18 cellular contexts compared by ENCODE assay signal in genomic region chr2:227860116-227860724, GRCh38. TPM values are rescaled to one million over a fixed set of nuclear protein-coding genes. Genes with fewer than 3 reads are reported as not detected.
A peak's percentile ranks its signal among the peaks of the same experiment; 100 is the strongest.
DNase-seq lines count a peak whose midpoint lies in the region; ATAC-seq, FAIRE-seq and TF ChIP-seq lines count a peak whose summit lies in the region.
"Had no signal": no experiment of that assay in that cellular context is flagged by ENCODE, and none has a peak within 500 bp of the region (broad histone marks: within the 10 kb centered on the region; RNA-seq: fewer than 3 reads in every experiment).

No MANE protein-coding gene starts in this region.

- H3K27me3 Mint-ChIP-seq in CD8-positive, alpha-beta T cell (ENCODE audit: low read depth): no peaks in the 10 kb centered on the region
- H3K27me3 Mint-ChIP-seq: progenitor cell of endocrine pancreas had no signal

- H3K4me2 ChIP-seq in hepatocyte: no peak overlapping the region
- H3K4me2 ChIP-seq: BLaER1 had no signal

- no peaks in the 10 kb centered on the region for H3K9me3 Mint-ChIP-seq in CD8-positive, alpha-beta T cell

- peak overlapping the region; percentile 25 to 46 for H3K27ac ChIP-seq in breast epithelium
- H3K27ac ChIP-seq in hepatocyte: peak overlapping the region; percentile 63
- no peak overlapping the region for H3K27ac ChIP-seq in CD8-positive, alpha-beta T cell (ENCODE audit: low read depth, low read length)
- H3K27ac ChIP-seq: BLaER1, Peyer's patch had no signal

- no peak overlapping the region for H3K4me3 Mint-ChIP-seq in CD8-positive, alpha-beta T cell

- no peaks in the 10 kb centered on the region for H3K4me1 Mint-ChIP-seq in CD8-positive, alpha-beta T cell (ENCODE audit: low read depth)

- ATAC-seq in GM21381 (IDR thresholded peaks at IDR 0.05; ENCODE audit: unreplicated experiment): no peak
- ATAC-seq in CD8-positive, alpha-beta T cell: no peak

- no peaks in the 10 kb centered on the region for H3K9me2 ChIP-seq in hepatocyte (replicated peaks; ENCODE audit: insufficient read depth)

- H3K27me3 ChIP-seq in breast epithelium (no peaks in the 10 kb centered on the region), hepatocyte (no peaks in the 10 kb centered on the region)
- no peaks in the 10 kb centered on the region for H3K27me3 ChIP-seq in CD8-positive, alpha-beta T cell (ENCODE audit: insufficient read depth, low read length)
- H3K27me3 ChIP-seq: BLaER1, Peyer's patch had no signal

- DNase-seq in HTR-8/SVneo (ENCODE audit: insufficient read length, low spot score): no peak
- DNase-seq in breast epithelium (ENCODE audit: low spot score in 2 of 2): peak; percentile 58 to 80
- DNase-seq in hepatocyte (ENCODE audit: low spot score): no peak
- peak; percentile 34 for DNase-seq in putamen (ENCODE audit: low spot score)
- no peak for DNase-seq in activated effector memory CD4-positive, alpha-beta T cell treated with Interleukin-2 at 50 U/mL for 16 hours
- DNase-seq in NCI-H1105 (lab: John Stamatoyannopoulos, UW): no peak
- DNase-seq in CD8-positive, alpha-beta T cell: no peak
- DNase-seq: activated CD4-positive, alpha-beta T cell treated with anti-CD3 and anti-CD28 coated beads, Interleukin-2, amount 50 U/mL, for 1 hour; NCI-H1436; NCI-H510A treated with DMSO at 0.1 percent for 48 hours; Peyer's patch; stimulated activated CD4-positive, alpha-beta T cell treated with anti-CD3 and anti-CD28 coated beads, Interleukin-1b, Interleukin-23, amount 100 ng/mL, for 48 hours had no signal

- no peak for TF ChIP-seq POLR2A in breast epithelium (IDR thresholded peaks at IDR 0.05)

- H4K20me1 ChIP-seq in hepatocyte (ENCODE audit: insufficient read depth, poor library complexity, severe bottlenecking): no peaks in the 10 kb centered on the region
- H4K20me1 ChIP-seq: BLaER1 had no signal

- H3K36me3 Mint-ChIP-seq in CD8-positive, alpha-beta T cell: no peaks in the 10 kb centered on the region

- POLR2A ChIA-PET in CD8-positive, alpha-beta T cell (lab: Charles Lee): no interaction called here

- peak; percentile 4 for FAIRE-seq in HTR-8/SVneo (lab: Jason Lieb, UNC)
- FAIRE-seq: bronchial epithelial cell had no signal

- no peak for TF ChIP-seq CTCF in breast epithelium (IDR thresholded peaks at IDR 0.05)
- TF ChIP-seq CTCF in hepatocyte (IDR thresholded peaks at IDR 0.05; ENCODE audit: poor library complexity): no peak
- no peak for TF ChIP-seq CTCF in CD8-positive, alpha-beta T cell (IDR thresholded peaks at IDR 0.05)

- intact Hi-C loops in breast epithelium (cut with DNase I; ENCODE audit: low total_unique reads): no loop called here
- intact Hi-C loops in CD8-positive, alpha-beta T cell (cut with DNase I, micrococcal nuclease): loop anchor here (5.0 to 10.0 kb wide), 3 partner anchors 88 to 203 kb away; partner anchors contain the start of gene SCYGR5 (in 1 of the 2)

- CTCF ChIA-PET in CD8-positive, alpha-beta T cell (lab: Charles Lee): interaction anchor here (0.6 kb wide), 1 partner anchor 31 kb away, joined by 4 read pairs; no protein-coding TSS in a partner anchor

- 89% methylated on average over 7 of the region's 7 CpGs for WGBS in hepatocyte (ENCODE audit: low lambda C conversion rate, missing lambda C conversion rate)

- H3K4me3 ChIP-seq in breast epithelium (peak overlapping the region in 1 of 3 donors; percentile 7), hepatocyte (no peak overlapping the region)
- H3K4me3 ChIP-seq in CD8-positive, alpha-beta T cell (ENCODE audit: low read depth, low read length): no peak overlapping the region
- H3K4me3 ChIP-seq: BLaER1, lung, Peyer's patch had no signal

- H3K36me3 ChIP-seq in breast epithelium (no peaks in the 10 kb centered on the region), hepatocyte (replicated peaks; ENCODE audit: insufficient read depth, low read depth) (no peaks in the 10 kb centered on the region)
- H3K36me3 ChIP-seq in CD8-positive, alpha-beta T cell (ENCODE audit: insufficient read depth, low read length): no peaks in the 10 kb centered on the region
- H3K36me3 ChIP-seq: BLaER1, Peyer's patch had no signal

- H3K4me1 ChIP-seq in breast epithelium: no peaks in the 10 kb centered on the region
- peaks cover 13% of the 10 kb centered on the region for H3K4me1 ChIP-seq in hepatocyte (ENCODE audit: insufficient read depth)
- no peaks in the 10 kb centered on the region for H3K4me1 ChIP-seq in CD8-positive, alpha-beta T cell (ENCODE audit: insufficient read depth, low read length)
- H3K4me1 ChIP-seq: BLaER1, Peyer's patch had no signal

- H3K27ac Mint-ChIP-seq in CD8-positive, alpha-beta T cell: no peak overlapping the region
- H3K27ac Mint-ChIP-seq: progenitor cell of endocrine pancreas had no signal

- H3K9me3 ChIP-seq in breast epithelium (no peaks in the 10 kb centered on the region), hepatocyte (ENCODE audit: low read depth) (no peaks in the 10 kb centered on the region)
- H3K9me3 ChIP-seq in CD8-positive, alpha-beta T cell (ENCODE audit: low read length): no peaks in the 10 kb centered on the region
- H3K9me3 ChIP-seq: BLaER1, Peyer's patch had no signal

- H2AFZ ChIP-seq in hepatocyte: no peak overlapping the region

- H3K79me2 ChIP-seq in hepatocyte: no peaks in the 10 kb centered on the region

RNA-seq across cellular contexts. Expression of gene DAW1, which starts 11.2 kb away (rescaled TPM):
- not detected for total RNA-seq in breast epithelium
- 0.23 and 0.68 TPM in 2 replicates for total RNA-seq in hepatocyte
- 0.63 and 0.88 TPM in 2 replicates for polyA plus RNA-seq in hepatocyte
- not detected for total RNA-seq in CD8-positive, alpha-beta T cell
- total RNA-seq: Peyer's patch; progenitor cell of endocrine pancreas; T-helper 2 cell treated with Interferon-gamma antibody and Interleukin-4, amounts not matched to agents 100 ng/mL and 5 ng/mL, for 36 hours had no signal

RNA-seq across cellular contexts. Expression of gene CCL20, which starts 46.6 kb away (rescaled TPM):
- total RNA-seq in breast epithelium (1 to 10 TPM in 2 of 3 donors, not detected in 1; 1.3 to 6.7 TPM), hepatocyte (70.2 and 112 TPM in 2 replicates)
- 80.0 and 112 TPM in 2 replicates for polyA plus RNA-seq in hepatocyte
- 1 to 10 TPM; 2.3 to 2.4 TPM for total RNA-seq in CD8-positive, alpha-beta T cell
- total RNA-seq: progenitor cell of endocrine pancreas; T-helper 2 cell treated with Interferon-gamma antibody and Interleukin-4, amounts not matched to agents 100 ng/mL and 5 ng/mL, for 36 hours had no signal

Comparison
In these comparisons a context has a peak if more than half of its experiments do, and no peak if none do; other contexts are left out.
1. DNase-seq: peak in breast epithelium (2 of 2) and putamen (single experiment); none in HTR-8/SVneo (single experiment), hepatocyte (single experiment), activated effector memory CD4-positive, alpha-beta T cell treated with Interleukin-2 at 50 U/mL for 16 hours (single experiment), NCI-H1105 (single experiment) and CD8-positive, alpha-beta T cell (0 of 7).